Comparison of ENCODE assay signal across 8 cellular contexts in genomic region chr10:96129387-96130325, GRCh38. TPM values are rescaled to one million over a fixed set of nuclear protein-coding genes. Genes with fewer than 3 reads are reported as not detected.
DNase-seq lines count a peak whose midpoint lies in the region; ATAC-seq and TF ChIP-seq lines count a peak whose summit lies in the region.

TSS of gene ZNF518A (plus strand) at chr10:96130297. CDS start at chr10:96156323, 26,026 bp downstream.

- peak within 1 kb of the TSS; percentile 100 for H3K27ac Mint-ChIP-seq in progenitor cell of endocrine pancreas

- intact Hi-C loops in T-helper 1 cell treated with Interleukin-12 subunit alpha and Interleukin-12 subunit beta and Interleukin-4 antibody, amounts not matched to agents 30 ng/mL and 1 ng/mL, for 36 hours (cut with micrococcal nuclease): loop anchor here (1.0 to 2.0 kb wide), 7 partner anchors 39 to 569 kb away; partner anchors contain the start of genes ALDH18A1, CC2D2B, CCNJ and SORBS1
- intact Hi-C loops in left ventricle myocardium inferior (cut with micrococcal nuclease) (no loop called here), upper lobe of right lung (cut with DNase I) (no loop called here)

- H3K4me1 ChIP-seq in left ventricle myocardium inferior (peaks cover 30% of the 10 kb centered on the region), upper lobe of right lung (peaks cover 17% of the 10 kb centered on the region)

- H3K4me1 Mint-ChIP-seq in progenitor cell of endocrine pancreas (ENCODE audit: low read depth): peaks cover 26% of the 10 kb centered on the region

- DNase-seq in GM13976 (ENCODE audit: low spot score) (peak; percentile 89), NCI-H1436 (lab: John Stamatoyannopoulos, UW) (peak; percentile 93), amniotic epithelial cell (ENCODE audit: low read depth) (peak; percentile 99), left ventricle myocardium inferior (peak; percentile 91), progenitor cell of endocrine pancreas (ENCODE audit: low spot score, unreplicated experiment) (peak; percentile 88), upper lobe of right lung (peak; percentile 96)

- no peaks in the 10 kb centered on the region for H3K9me3 Mint-ChIP-seq in progenitor cell of endocrine pancreas (ENCODE audit: low read depth)

- H3K4me3 Mint-ChIP-seq in progenitor cell of endocrine pancreas (ENCODE audit: low read depth): peak within 1 kb of the TSS; percentile 87

- peaks cover 8% of the 10 kb centered on the region for H3K36me3 Mint-ChIP-seq in progenitor cell of endocrine pancreas (ENCODE audit: insufficient read depth)

- in situ Hi-C loops in GM13976 (cut with MboI; ENCODE audit: low sequenced_read_pairs, unreplicated experiment): no loop called here

- peak within 1 kb of the TSS; percentile 98 for H3K27ac ChIP-seq in left ventricle myocardium inferior (replicated peaks)
- H3K27ac ChIP-seq in upper lobe of right lung: peak within 1 kb of the TSS; percentile 99

- TF ChIP-seq CTCF in GM13976 (IDR thresholded peaks at IDR 0.05; ENCODE audit: borderline replicate concordance, control extremely low read depth, extremely low read depth, insufficient read depth, missing control alignments) (no peak), left ventricle myocardium inferior (IDR thresholded peaks at IDR 0.05; ENCODE audit: borderline replicate concordance) (no peak), progenitor cell of endocrine pancreas (IDR thresholded peaks at IDR 0.05; ENCODE audit: unreplicated experiment) (no peak), upper lobe of right lung (IDR thresholded peaks at IDR 0.05) (no peak)

- ATAC-seq in HG02798 (IDR thresholded peaks at IDR 0.05; ENCODE audit: poor library complexity, unreplicated experiment) (peak; percentile 73), upper lobe of right lung (peak; percentile 99)

- H3K27me3 Mint-ChIP-seq in progenitor cell of endocrine pancreas: peaks cover 9% of the 10 kb centered on the region

- H3K27me3 ChIP-seq in left ventricle myocardium inferior (ENCODE audit: low read depth) (peaks cover 44% of the 10 kb centered on the region), upper lobe of right lung (peaks cover 21% of the 10 kb centered on the region)

- H3K4me3 ChIP-seq in left ventricle myocardium inferior: peak within 1 kb of the TSS; percentile 86
- H3K4me3 ChIP-seq in upper lobe of right lung: peak within 1 kb of the TSS; percentile 80

- H3K9me3 ChIP-seq in left ventricle myocardium inferior (replicated peaks): peaks cover 4% of the 10 kb centered on the region
- no peaks in the 10 kb centered on the region for H3K9me3 ChIP-seq in upper lobe of right lung

- H3K36me3 ChIP-seq in left ventricle myocardium inferior (peaks cover 21% of the 10 kb centered on the region), upper lobe of right lung (peaks cover 17% of the 10 kb centered on the region)

RNA-seq across cellular contexts. Expression of gene ZNF518A, which starts in this region (rescaled TPM):
- 22.2 and 26.6 TPM in 2 replicates for total RNA-seq in T-helper 1 cell treated with Interleukin-12 subunit alpha and Interleukin-12 subunit beta and Interleukin-4 antibody, amounts not matched to agents 30 ng/mL and 1 ng/mL, for 36 hours
- total RNA-seq in left ventricle myocardium inferior: 8.7 TPM
- total RNA-seq in progenitor cell of endocrine pancreas: 49.9 and 51.9 TPM in 2 replicates
- total RNA-seq in upper lobe of right lung: 17.9 TPM

Comparison
In these comparisons a context has a peak if more than half of its experiments do, and no peak if none do; other contexts are left out.
1. Peak in every context shown above with its lines: DNase-seq, ATAC-seq, H3K4me3 ChIP-seq and H3K27ac ChIP-seq.